In the genomic region with DNA sequence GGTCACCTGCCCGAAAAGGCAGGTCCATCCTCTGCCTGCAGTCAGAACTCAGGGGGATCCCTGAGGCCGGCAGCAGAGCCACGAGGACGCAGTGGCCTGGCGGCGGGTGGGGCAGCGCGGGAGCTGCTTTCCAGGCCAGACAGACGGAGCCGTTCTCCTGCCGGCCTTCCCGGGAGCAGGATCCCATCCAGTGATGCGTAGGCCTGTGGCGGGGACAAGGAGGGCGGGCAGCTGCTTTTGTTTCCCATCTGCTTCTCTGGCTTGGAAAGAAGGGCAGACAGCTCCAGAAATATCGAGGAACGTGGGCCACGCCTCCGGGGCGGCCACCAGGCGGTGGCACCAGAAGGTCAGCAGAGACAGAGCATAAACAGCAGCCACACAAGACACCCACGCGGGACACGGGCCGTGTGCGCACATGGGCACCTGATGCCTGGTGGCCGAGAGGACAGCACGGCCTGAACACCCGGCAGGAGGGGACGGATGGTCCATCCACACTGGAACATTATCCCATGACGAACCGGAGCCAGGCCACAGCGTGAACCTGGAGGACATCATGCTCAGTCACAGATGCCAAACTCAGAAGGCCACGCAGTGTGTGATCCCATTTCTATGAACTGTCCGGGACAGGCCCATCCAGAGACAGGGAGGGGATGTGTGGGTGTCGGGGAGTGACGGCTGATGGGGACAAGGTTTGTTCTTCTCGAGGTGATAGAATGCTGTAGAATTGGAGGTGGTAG, we compare ENCODE assay signal across 11 cellular contexts. TPM values are rescaled to one million over a fixed set of nuclear protein-coding genes. Genes with fewer than 3 reads are reported as not detected.
DNase-seq lines count a peak whose midpoint lies in the region; ATAC-seq, FAIRE-seq and TF ChIP-seq lines count a peak whose summit lies in the region.
"Had no signal": no experiment of that assay in that cellular context is flagged by ENCODE, and none has a peak within 500 bp of the region (broad histone marks: within the 10 kb centered on the region; RNA-seq: fewer than 3 reads in every experiment).

No MANE protein-coding gene starts in this region.

- DNase-seq in dorsolateral prefrontal cortex, result peak in 7 of 10 donors; percentile 53 to 92 (median 69)
- DNase-seq in mucosa of descending colon, result peak in 2 of 3 donors; percentile 47 to 62
- DNase-seq in suprapubic skin (ENCODE audit: low spot score in 2 of 2), result peak in 1 of 2 donors; percentile 75
- DNase-seq in effector CD8-positive, alpha-beta T cell (lab: John Stamatoyannopoulos, UW), result no peak
- DNase-seq in NCI-H1048 (lab: John Stamatoyannopoulos, UW), result no peak
- no peak for DNase-seq in frontal cortex (ENCODE audit: low spot score in 2 of 2)
- DNase-seq in activated CD4-positive, alpha-beta T cell treated with anti-CD3 and anti-CD28 coated beads, Interleukin-2, amount 50 U/mL, for 4 hours, result no peak
- DNase-seq: activated CD8-positive, alpha-beta memory T cell treated with anti-CD3 and anti-CD28 coated beads, Interleukin-2, amount 50 U/mL, for 4 hours; stimulated activated naive CD4-positive, alpha-beta T cell had no signal

- POLR2A ChIA-PET in HEK293 (lab: Yijun Ruan, JAX), result no interaction called here

- H3K27me3 ChIP-seq in dorsolateral prefrontal cortex (no peaks in the 10 kb centered on the region), suprapubic skin (no peaks in the 10 kb centered on the region)

- TF ChIP-seq EP300 in suprapubic skin (IDR thresholded peaks at IDR 0.05), result peak; percentile 70

- no peak for FAIRE-seq in frontal cortex (lab: Jason Lieb, UNC)
- FAIRE-seq: GM18507 had no signal

- CTCF ChIA-PET in HEK293 (lab: Yijun Ruan, JAX), result interaction anchor here (0.6 kb wide), 1 partner anchor 28 kb away, joined by 9 read pairs; no protein-coding TSS in a partner anchor

- peaks cover 10% of the 10 kb centered on the region for H3K4me1 ChIP-seq in HEK293 (ENCODE audit: control insufficient read depth, insufficient read depth, low read length)
- peaks cover 44% of the 10 kb centered on the region for H3K4me1 ChIP-seq in mucosa of descending colon (ENCODE audit: low read depth)
- peaks cover 41% of the 10 kb centered on the region for H3K4me1 ChIP-seq in suprapubic skin

- H3K4me3 ChIP-seq in HEK293 (ENCODE audit: low read depth, low read length) (no peak overlapping the region), dorsolateral prefrontal cortex (peak overlapping the region in 23 of 59 donors; percentile 1 to 46 (median 19)), mucosa of descending colon (no peak overlapping the region), suprapubic skin (no peak overlapping the region)

- H3K27ac ChIP-seq in HEK293 (ENCODE audit: extremely low read depth, low read depth, low read length) (no peak overlapping the region), dorsolateral prefrontal cortex (peak overlapping the region in 58 of 59 donors; percentile 19 to 100 (median 78)), suprapubic skin (peak overlapping the region; percentile 79)

- H3K9me3 ChIP-seq in HEK293 (ENCODE audit: control insufficient read depth, insufficient read depth, low read depth, low read length) (no peaks in the 10 kb centered on the region), mucosa of descending colon (no peaks in the 10 kb centered on the region), suprapubic skin (no peaks in the 10 kb centered on the region)

- TF ChIP-seq POLR2A in suprapubic skin (IDR thresholded peaks at IDR 0.05), result peak in 1 of 2 donors; percentile 23

- no peaks in the 10 kb centered on the region for H3K36me3 ChIP-seq in HEK293 (ENCODE audit: control insufficient read depth in 2 of 2, insufficient read depth in 1 of 2, low read length in 2 of 2)
- H3K36me3 ChIP-seq in mucosa of descending colon (ENCODE audit: low read depth), result no peaks in the 10 kb centered on the region
- no peaks in the 10 kb centered on the region for H3K36me3 ChIP-seq in suprapubic skin

- TF ChIP-seq CTCF in HEK293 (tag by site-specific recombination; IDR thresholded peaks at IDR 0.05) (no peak), dorsolateral prefrontal cortex (IDR thresholded peaks at IDR 0.05 in 54 of 56, conservative IDR thresholded peaks at IDR 0.05 in 2 of 56; ENCODE audit: low read depth in 1 of 56, partially characterized antibody in 56 of 56) (peak in 22 of 56 donors; percentile 7 to 51 (median 23)), mucosa of descending colon (IDR thresholded peaks at IDR 0.05) (no peak), suprapubic skin (IDR thresholded peaks at IDR 0.05) (no peak)

- no peak for ATAC-seq in mucosa of descending colon

- WGBS in suprapubic skin, result 60% methylated on average over 30 of the region's 38 CpGs

- intact Hi-C loops in dorsolateral prefrontal cortex (cut with DNase I) (loop anchor here in 1 of 2 donors (5.0 kb wide), 1 partner anchor 48 kb away; a partner anchor contains a TSS), mucosa of descending colon (cut with DNase I, micrococcal nuclease) (loop anchor here (5.0 kb wide), 2 partner anchors 43 to 48 kb away; a partner anchor contains a TSS)

TF ChIP-seq in HEK293, 187 proteins besides CTCF, POLR2A, EP300 and RAD21:
- TF ChIP-seq, protein P1, sequence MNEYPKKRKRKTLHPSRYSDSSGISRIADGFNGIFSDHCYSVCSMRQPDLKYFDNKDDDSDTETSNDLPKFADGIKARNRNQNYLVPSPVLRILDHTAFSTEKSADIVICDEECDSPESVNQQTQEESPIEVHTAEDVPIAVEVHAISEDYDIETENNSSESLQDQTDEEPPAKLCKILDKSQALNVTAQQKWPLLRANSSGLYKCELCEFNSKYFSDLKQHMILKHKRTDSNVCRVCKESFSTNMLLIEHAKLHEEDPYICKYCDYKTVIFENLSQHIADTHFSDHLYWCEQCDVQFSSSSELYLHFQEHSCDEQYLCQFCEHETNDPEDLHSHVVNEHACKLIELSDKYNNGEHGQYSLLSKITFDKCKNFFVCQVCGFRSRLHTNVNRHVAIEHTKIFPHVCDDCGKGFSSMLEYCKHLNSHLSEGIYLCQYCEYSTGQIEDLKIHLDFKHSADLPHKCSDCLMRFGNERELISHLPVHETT (tag by site-specific recombination; IDR thresholded peaks at IDR 0.05), result no peak
- TF ChIP-seq ZFHX2 (tag by site-specific recombination; conservative IDR thresholded peaks at IDR 0.05) (0 out of 2 replicates have a peak, but pooled peaks have one; percentile 17), ZNF133 (tag by site-specific recombination; IDR thresholded peaks at IDR 0.05) (peak; percentile 59; the same call in 1 of the 2 replicates)
- TF ChIP-seq, protein P2, sequence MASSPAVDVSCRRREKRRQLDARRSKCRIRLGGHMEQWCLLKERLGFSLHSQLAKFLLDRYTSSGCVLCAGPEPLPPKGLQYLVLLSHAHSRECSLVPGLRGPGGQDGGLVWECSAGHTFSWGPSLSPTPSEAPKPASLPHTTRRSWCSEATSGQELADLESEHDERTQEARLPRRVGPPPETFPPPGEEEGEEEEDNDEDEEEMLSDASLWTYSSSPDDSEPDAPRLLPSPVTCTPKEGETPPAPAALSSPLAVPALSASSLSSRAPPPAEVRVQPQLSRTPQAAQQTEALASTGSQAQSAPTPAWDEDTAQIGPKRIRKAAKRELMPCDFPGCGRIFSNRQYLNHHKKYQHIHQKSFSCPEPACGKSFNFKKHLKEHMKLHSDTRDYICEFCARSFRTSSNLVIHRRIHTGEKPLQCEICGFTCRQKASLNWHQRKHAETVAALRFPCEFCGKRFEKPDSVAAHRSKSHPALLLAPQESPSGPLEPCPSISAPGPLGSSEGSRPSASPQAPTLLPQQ (tag by site-specific recombination; IDR thresholded peaks at IDR 0.05), result no peak

RNA-seq across cellular contexts. Expression of a gene that starts 13.9 kb away (rescaled TPM):
- total RNA-seq in dorsolateral prefrontal cortex (100 to 1,000 TPM in 32 of 120 experiments, 10 to 100 TPM in 88; 40.9 to 364 (median 77.4) TPM), mucosa of descending colon (100 to 1,000 TPM; 252 to 330 (median 304) TPM), suprapubic skin (100 to 1,000 TPM; 209 to 249 (median 219) TPM), frontal cortex (18.3 TPM)

RNA-seq across cellular contexts. Expression of a gene that starts 31.2 kb away (rescaled TPM):
- 10 to 100 TPM; 15.7 to 49.6 (median 26.9) TPM for total RNA-seq in dorsolateral prefrontal cortex
- 10 to 100 TPM; 39.8 to 76.8 (median 43.7) TPM for total RNA-seq in mucosa of descending colon
- 10 to 100 TPM; 23.7 to 29.4 (median 28.1) TPM for total RNA-seq in suprapubic skin
- 9.4 TPM for total RNA-seq in frontal cortex

RNA-seq across cellular contexts. Expression of a gene that starts 31.8 kb away (rescaled TPM):
- total RNA-seq in dorsolateral prefrontal cortex, result 10 to 100 TPM in 119 of 120 experiments, 1 to 10 TPM in 1; 8.6 to 54.6 (median 25.5) TPM
- total RNA-seq in mucosa of descending colon, result 1 to 10 TPM; 2.2 to 5.3 (median 3.4) TPM
- 1 to 10 TPM; 2.1 to 8.1 (median 6.4) TPM for total RNA-seq in suprapubic skin
- 2.9 TPM for total RNA-seq in frontal cortex

RNA-seq across cellular contexts. Expression of a gene that starts 49.4 kb away (rescaled TPM):
- 100 to 1,000 TPM in 118 of 120 experiments, 10 to 100 TPM in 2; 79.8 to 247 (median 161) TPM for total RNA-seq in dorsolateral prefrontal cortex
- total RNA-seq in mucosa of descending colon, result 10 to 100 TPM; 66.0 to 82.3 (median 71.5) TPM
- total RNA-seq in suprapubic skin, result 100 to 1,000 TPM in 1 of 4 donors, 10 to 100 TPM in 3; 83.0 to 101 (median 90.3) TPM
- total RNA-seq in frontal cortex, result 41.2 TPM

Comparison
In these comparisons a context has a peak if more than half of its experiments do, and no peak if none do; other contexts are left out.
1. DNase-seq: peak in dorsolateral prefrontal cortex (7 of 10) and mucosa of descending colon (2 of 3); none in effector CD8-positive, alpha-beta T cell (single experiment), NCI-H1048 (single experiment), frontal cortex (0 of 2) and activated CD4-positive, alpha-beta T cell treated with anti-CD3 and anti-CD28 coated beads, Interleukin-2, amount 50 U/mL, for 4 hours (0 of 2).